ENCODE assay signal across 8 cellular contexts in the genomic region with DNA sequence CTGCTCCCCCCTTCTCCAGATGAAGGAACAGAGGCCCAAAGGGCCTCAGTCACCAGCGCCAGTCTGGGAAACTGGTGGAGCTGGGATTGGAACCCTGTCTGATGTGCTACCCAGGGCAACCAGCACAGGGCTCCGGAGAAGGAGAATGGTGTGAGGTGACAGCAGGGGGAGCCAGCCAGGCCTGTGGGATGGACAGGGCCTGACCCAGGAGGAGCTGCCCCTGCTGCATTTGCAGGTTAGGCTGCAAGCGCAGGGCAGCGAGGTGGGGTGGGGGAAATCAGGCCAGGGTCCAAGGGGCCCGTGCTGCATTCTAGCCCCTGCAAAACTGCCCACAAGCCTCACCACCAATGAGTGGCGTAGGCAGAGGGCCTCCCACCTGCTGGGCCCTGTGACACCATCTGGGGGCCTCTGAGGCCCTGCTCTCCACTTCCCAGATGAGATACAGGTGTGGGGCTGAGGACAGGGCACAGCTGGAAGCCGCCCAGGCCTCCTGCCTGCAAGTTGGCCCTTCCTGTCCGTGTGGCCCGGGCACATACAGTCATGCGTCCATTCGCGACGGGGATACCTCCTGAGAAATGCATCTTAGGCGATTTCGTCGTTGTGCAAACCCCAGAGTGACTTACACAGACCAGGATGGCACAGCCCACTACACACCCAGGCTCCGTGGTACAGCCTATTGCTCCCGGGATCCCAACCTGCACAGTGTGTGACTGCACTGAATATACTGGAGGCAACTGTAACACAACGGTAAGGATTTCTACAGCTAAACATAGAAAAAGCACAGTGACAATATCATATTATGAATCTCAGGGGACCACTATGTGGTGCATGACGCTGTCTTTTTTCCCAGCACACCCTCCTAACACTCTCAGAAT. TPM values are rescaled to one million over a fixed set of nuclear protein-coding genes. Genes with fewer than 3 reads are reported as not detected.
DNase-seq lines count a peak whose midpoint lies in the region; TF ChIP-seq lines count a peak whose summit lies in the region.

No MANE protein-coding gene starts in this region.

- no peaks in the 10 kb centered on the region for H3K36me3 Mint-ChIP-seq in neural progenitor cell

- peak; percentile 38 to 41 for DNase-seq in Kasumi-1 (lab: John Stamatoyannopoulos, UW)
- DNase-seq in choroid plexus epithelial cell (ENCODE audit: low read depth), result no peak
- DNase-seq in neural progenitor cell (ENCODE audit: low spot score), result peak; percentile 66
- DNase-seq in NCI-H1048 (lab: John Stamatoyannopoulos, UW), result no peak
- DNase-seq in medulla oblongata (ENCODE audit: extremely low spot score), result no peak
- DNase-seq in SJCRH30, result no peak
- DNase-seq in stimulated activated CD4-positive, alpha-beta T cell treated with anti-CD3 and anti-CD28 coated beads, Interleukin-4, amount 100 ng/mL, for 24 hours, result no peak

- no peak overlapping the region for H2AFZ ChIP-seq in neural progenitor cell (replicated peaks)

- H3K27ac ChIP-seq in neural progenitor cell (no peak overlapping the region), SJCRH30 (no peak overlapping the region)

- peaks cover 3% of the 10 kb centered on the region for H3K27me3 ChIP-seq in neural progenitor cell
- H3K27me3 ChIP-seq in SJCRH30, result no peaks in the 10 kb centered on the region

- H3K4me1 Mint-ChIP-seq in neural progenitor cell, result peaks cover 18% of the 10 kb centered on the region

- H3K4me3 ChIP-seq in choroid plexus epithelial cell (ENCODE audit: low read depth, low read length), result no peak overlapping the region
- H3K4me3 ChIP-seq in neural progenitor cell, result no peak overlapping the region
- no peak overlapping the region for H3K4me3 ChIP-seq in SJCRH30

- H3K9me3 Mint-ChIP-seq in neural progenitor cell, result no peaks in the 10 kb centered on the region

- no peak overlapping the region for H3K4me3 Mint-ChIP-seq in neural progenitor cell

- H3K27me3 Mint-ChIP-seq in neural progenitor cell (ENCODE audit: insufficient read depth, low read depth), result peaks cover 12% of the 10 kb centered on the region

- H3K4me1 ChIP-seq in neural progenitor cell (no peaks in the 10 kb centered on the region), SJCRH30 (no peaks in the 10 kb centered on the region)

- no peaks in the 10 kb centered on the region for H3K79me2 ChIP-seq in neural progenitor cell (ENCODE audit: low read depth)

- H4K20me1 ChIP-seq in neural progenitor cell (ENCODE audit: low read depth), result no peaks in the 10 kb centered on the region

- no peaks in the 10 kb centered on the region for H3K36me3 ChIP-seq in neural progenitor cell
- H3K36me3 ChIP-seq in SJCRH30, result no peaks in the 10 kb centered on the region

- H3K9me3 ChIP-seq in neural progenitor cell (ENCODE audit: low read depth) (no peaks in the 10 kb centered on the region), SJCRH30 (replicated peaks) (no peaks in the 10 kb centered on the region)

- peak; percentile 24 for TF ChIP-seq CTCF in GM12873 (IDR thresholded peaks at IDR 0.05; ENCODE audit: insufficient read depth, low read depth, low read length, missing control alignments)
- TF ChIP-seq CTCF in choroid plexus epithelial cell (conservative IDR thresholded peaks at IDR 0.05; ENCODE audit: low read depth, low read length), result peak; percentile 40
- peak; percentile 49 for TF ChIP-seq CTCF in neural progenitor cell (IDR thresholded peaks at IDR 0.05)

- no peak overlapping the region for H3K9ac ChIP-seq in neural progenitor cell

- H3K4me2 ChIP-seq in neural progenitor cell, result no peak overlapping the region

- H3F3A ChIP-seq in neural progenitor cell (ENCODE audit: low read depth), result no peaks in the 10 kb centered on the region

- H3K27ac Mint-ChIP-seq in neural progenitor cell, result no peak overlapping the region

RNA-seq across cellular contexts. Expression of a gene that starts 45.2 kb away (rescaled TPM):
- total RNA-seq in neural progenitor cell (ENCODE audit: low replicate concordance), result 3.5 and 6.5 TPM in 2 replicates
- not detected in 2 replicates for total RNA-seq in SJCRH30 (2014; rRNA removed; shearing (Covaris generic))

Comparison
In these comparisons a context has a peak if more than half of its experiments do, and no peak if none do; other contexts are left out.
1. DNase-seq: peak in Kasumi-1 (2 of 2) and neural progenitor cell (single experiment); none in choroid plexus epithelial cell (single experiment), NCI-H1048 (single experiment), medulla oblongata (single experiment), SJCRH30 (0 of 2) and stimulated activated CD4-positive, alpha-beta T cell treated with anti-CD3 and anti-CD28 coated beads, Interleukin-4, amount 100 ng/mL, for 24 hours (single experiment).
2. Peak in every context shown above with its lines, with median percentiles within 50 percentile points of each other: CTCF ChIP-seq.